8 cellular contexts compared by ENCODE assay signal in the genomic region with DNA sequence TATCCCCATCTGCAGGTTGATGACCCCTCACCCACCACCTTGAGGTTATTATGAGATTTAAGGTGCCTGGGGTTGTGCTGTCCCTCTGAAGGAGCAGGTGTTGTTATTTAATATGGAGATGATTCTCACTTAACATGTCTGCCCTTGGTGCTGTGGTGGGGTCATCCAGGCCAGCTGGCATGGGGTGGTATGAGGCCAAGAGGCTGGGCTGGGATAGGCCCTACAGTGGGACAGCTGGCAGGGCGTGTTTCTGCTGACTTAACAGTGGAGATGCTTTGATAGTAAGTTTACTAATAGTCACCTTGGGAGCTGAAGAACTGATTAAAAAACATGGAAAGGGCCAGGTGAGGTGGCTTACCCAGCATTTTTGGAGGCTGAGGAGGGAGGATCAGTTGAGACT. TPM values are rescaled to one million over a fixed set of nuclear protein-coding genes. Genes with fewer than 3 reads are reported as not detected.
"Had no signal": no experiment of that assay in that cellular context is flagged by ENCODE, and none has a peak within 500 bp of the region (broad histone marks: within the 10 kb centered on the region; RNA-seq: fewer than 3 reads in every experiment).

No MANE protein-coding gene starts in this region.

- H3K4me3 Mint-ChIP-seq: HFFc6 had no signal

- H3K36me3 Mint-ChIP-seq: IgD-negative memory B cell had no signal

- H3K9me3 Mint-ChIP-seq: HFFc6 had no signal

- H3K27ac Mint-ChIP-seq: HFFc6, IgD-negative memory B cell had no signal

- DNase-seq: GM23248, GOT3, H7, HFFc6 had no signal

RNA-seq across cellular contexts. Expression of a gene that starts 22.4 kb away (rescaled TPM):
- total RNA-seq: GM23248, H4, H7, HepG2, HFFc6, HT1080 had no signal
- polyA plus RNA-seq: GM23248, HepG2, IgD-negative memory B cell had no signal

RNA-seq across cellular contexts. Expression of a gene that starts 22.6 kb away (rescaled TPM):
- total RNA-seq: GM23248, H4, H7, HepG2, HFFc6, HT1080 had no signal
- polyA plus RNA-seq: GM23248, HepG2, IgD-negative memory B cell had no signal
